ENCODE assay signal across 8 cellular contexts in the genomic region with DNA sequence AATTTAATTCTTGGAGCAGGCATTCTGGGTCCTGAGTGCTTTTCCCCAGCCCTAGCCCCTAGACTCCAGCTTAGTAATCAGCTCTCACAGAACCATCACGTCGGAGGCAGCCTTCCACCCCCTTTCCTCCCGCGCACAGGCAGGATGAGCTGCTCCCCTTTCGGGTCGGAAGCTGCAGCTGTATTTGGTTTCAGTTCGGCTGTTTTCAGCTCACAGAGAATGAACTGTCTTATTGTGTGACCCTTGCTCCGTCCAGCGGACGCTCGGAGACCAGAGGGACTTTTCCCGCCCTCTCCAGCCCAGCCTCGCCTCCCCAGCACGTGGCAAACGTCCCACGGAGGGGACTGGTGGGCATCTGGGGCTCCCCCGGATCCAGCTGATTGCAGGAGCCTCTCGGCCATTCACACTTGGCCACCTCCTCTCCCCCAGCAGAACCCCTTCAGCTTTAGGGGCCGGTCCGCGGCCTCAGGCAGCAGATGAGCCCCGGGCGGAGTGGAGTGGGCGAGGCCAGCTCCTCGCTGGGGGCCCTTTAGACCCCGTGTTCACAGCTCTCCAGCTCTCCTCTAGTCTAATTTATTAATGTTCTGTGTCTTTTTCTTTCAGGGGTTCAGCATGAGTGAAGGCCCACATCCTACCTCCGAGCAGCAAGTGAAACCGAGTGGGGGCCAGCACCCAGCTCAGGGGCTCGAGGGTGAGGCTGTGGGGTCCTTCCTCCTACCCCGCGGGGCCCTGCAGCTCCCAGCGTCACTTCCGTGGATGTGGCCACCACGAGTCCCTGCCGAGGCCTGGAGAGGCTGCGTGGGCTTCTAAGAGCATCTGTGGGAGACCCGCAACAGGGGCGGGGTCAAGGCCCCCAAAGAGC. TPM values are rescaled to one million over a fixed set of nuclear protein-coding genes. Genes with fewer than 3 reads are reported as not detected.
DNase-seq lines count a peak whose midpoint lies in the region; TF ChIP-seq lines count a peak whose summit lies in the region.

No MANE protein-coding gene starts in this region.

- no peak overlapping the region for H4K5ac ChIP-seq in mesendoderm (ENCODE audit: low read length)

- no peaks in the 10 kb centered on the region for H3K36me3 ChIP-seq in mesendoderm (ENCODE audit: control insufficient read depth, insufficient read depth, low read length)

- H3K4me3 ChIP-seq in mesendoderm (ENCODE audit: low read length): no peak overlapping the region

- peaks cover 12% of the 10 kb centered on the region for H3K27me3 Mint-ChIP-seq in activated naive CD8-positive, alpha-beta T cell
- peaks cover 29% of the 10 kb centered on the region for H3K27me3 Mint-ChIP-seq in type B pancreatic cell

- no peaks in the 10 kb centered on the region for H3K79me2 ChIP-seq in mesendoderm (ENCODE audit: control insufficient read depth, insufficient read depth, low read length)

- no peak overlapping the region for H4K8ac ChIP-seq in mesendoderm (ENCODE audit: low read depth, low read length)

- H3K9ac ChIP-seq in mesendoderm (ENCODE audit: low read length): no peak overlapping the region

- no peaks in the 10 kb centered on the region for H3K9me3 Mint-ChIP-seq in activated naive CD8-positive, alpha-beta T cell (ENCODE audit: low read depth)
- H3K9me3 Mint-ChIP-seq in type B pancreatic cell: no peaks in the 10 kb centered on the region

- H3K36me3 Mint-ChIP-seq in activated naive CD8-positive, alpha-beta T cell: no peaks in the 10 kb centered on the region
- H3K36me3 Mint-ChIP-seq in type B pancreatic cell: no peaks in the 10 kb centered on the region

- H3K23ac ChIP-seq in mesendoderm (ENCODE audit: low read length): no peak overlapping the region

- H3K4me1 ChIP-seq in mesendoderm (ENCODE audit: control insufficient read depth, low read depth, low read length): no peaks in the 10 kb centered on the region

- no peak overlapping the region for H3K27ac Mint-ChIP-seq in activated naive CD8-positive, alpha-beta T cell
- H3K27ac Mint-ChIP-seq in type B pancreatic cell: no peak overlapping the region

- H2BK15ac ChIP-seq in mesendoderm (replicated peaks; ENCODE audit: low read depth): no peak overlapping the region

- H3K4me1 Mint-ChIP-seq in activated naive CD8-positive, alpha-beta T cell (ENCODE audit: low read depth): peaks cover 15% of the 10 kb centered on the region
- H3K4me1 Mint-ChIP-seq in type B pancreatic cell (ENCODE audit: unreplicated experiment): peaks cover 26% of the 10 kb centered on the region

- H3K4me3 Mint-ChIP-seq in activated naive CD8-positive, alpha-beta T cell: peak overlapping the region; percentile 74
- H3K4me3 Mint-ChIP-seq in type B pancreatic cell: peak overlapping the region; percentile 17

- DNase-seq in stimulated activated CD4-positive, alpha-beta T cell treated with anti-CD3 and anti-CD28 coated beads, Interleukin-12 subunit alpha, Interleukin-12 subunit beta, amount 100 ng/mL, for 4 hours: peak; percentile 38
- no peak for DNase-seq in stimulated activated CD4-positive, alpha-beta T cell treated with anti-CD3 and anti-CD28 coated beads, Interleukin-2, amount 100 ng/mL, for 48 hours
- DNase-seq in mesendoderm: no peak
- no peak for DNase-seq in type B pancreatic cell (ENCODE audit: extremely low spot score, unreplicated experiment)
- DNase-seq in NOMO-1 treated with dmso at 0.1 percent for 144 hours (lab: John Stamatoyannopoulos, UW; ENCODE audit: unreplicated experiment): no peak
- no peak for DNase-seq in NCI-H82 treated with DMSO at 0.1 percent for 48 hours (lab: John Stamatoyannopoulos, UW; ENCODE audit: unreplicated experiment)
- DNase-seq in NCI-H2196 (lab: John Stamatoyannopoulos, UW; ENCODE audit: unreplicated experiment): no peak

- H3K18ac ChIP-seq in mesendoderm (ENCODE audit: low read length): no peak overlapping the region

- peak overlapping the region; percentile 25 for H3K56ac ChIP-seq in mesendoderm (ENCODE audit: low read length)

- no CpG with 5 or more reads among the region's 38 CpGs for WGBS in mesendoderm (ENCODE audit: extremely low coverage, insufficient coverage, low lambda C conversion rate)

- H3K79me1 ChIP-seq in mesendoderm (ENCODE audit: low read length): no peaks in the 10 kb centered on the region

- H3K4me2 ChIP-seq in mesendoderm (ENCODE audit: low read length): no peak overlapping the region

- no peak overlapping the region for H2BK120ac ChIP-seq in mesendoderm (ENCODE audit: low read depth, low read length)

- H3K4ac ChIP-seq in mesendoderm (ENCODE audit: low read depth, low read length): no peak overlapping the region

- H2AK5ac ChIP-seq in mesendoderm (ENCODE audit: low read length): no peak overlapping the region

- no peak for TF ChIP-seq CTCF in type B pancreatic cell (conservative IDR thresholded peaks at IDR 0.05)

- H2BK5ac ChIP-seq in mesendoderm (ENCODE audit: low read length): no peak overlapping the region

- H3K27ac ChIP-seq in mesendoderm (ENCODE audit: low read depth, low read length): no peak overlapping the region

- peaks cover 16% of the 10 kb centered on the region for H3K27me3 ChIP-seq in mesendoderm (ENCODE audit: insufficient read depth, low read length, poor library complexity)

RNA-seq across cellular contexts. Expression of gene UTS2R, which starts 0.9 kb away (rescaled TPM):
- polyA plus RNA-seq in mesendoderm (2013, experiment 1 of 2): 0.07 TPM
- 0.06 TPM for polyA plus RNA-seq in mesendoderm (2013, experiment 2 of 2)
- total RNA-seq in type B pancreatic cell (ENCODE audit: low replicate concordance): 0.21 and 0.97 TPM in 2 replicates

RNA-seq across cellular contexts. Expression of gene TEX19, which starts 11.7 kb away (rescaled TPM):
- polyA plus RNA-seq in mesendoderm (2013, experiment 1 of 2): 0.51 TPM
- polyA plus RNA-seq in mesendoderm (2013, experiment 2 of 2): 0.32 TPM
- 0.14 TPM in 1 of 2 replicates, not detected in the other for total RNA-seq in type B pancreatic cell (ENCODE audit: low replicate concordance)

RNA-seq across cellular contexts. Expression of gene SECTM1, which starts 37.1 kb away (rescaled TPM):
- polyA plus RNA-seq in mesendoderm (2013, experiment 1 of 2): 0.03 TPM
- 0.01 TPM for polyA plus RNA-seq in mesendoderm (2013, experiment 2 of 2)
- total RNA-seq in type B pancreatic cell (ENCODE audit: low replicate concordance): 13.2 and 17.7 TPM in 2 replicates

RNA-seq across cellular contexts. Expression of gene HEXD, which starts 47.4 kb away (rescaled TPM):
- 7.0 TPM for polyA plus RNA-seq in mesendoderm (2013, experiment 1 of 2)
- 6.5 TPM for polyA plus RNA-seq in mesendoderm (2013, experiment 2 of 2)
- total RNA-seq in type B pancreatic cell (ENCODE audit: low replicate concordance): 47.5 and 49.7 TPM in 2 replicates

RNA-seq across cellular contexts. Expression of gene OGFOD3, which starts 47.7 kb away (rescaled TPM):
- polyA plus RNA-seq in mesendoderm (2013, experiment 1 of 2): 11.8 TPM
- 11.8 TPM for polyA plus RNA-seq in mesendoderm (2013, experiment 2 of 2)
- 24.5 and 31.6 TPM in 2 replicates for total RNA-seq in type B pancreatic cell (ENCODE audit: low replicate concordance)
